In the genomic region with DNA sequence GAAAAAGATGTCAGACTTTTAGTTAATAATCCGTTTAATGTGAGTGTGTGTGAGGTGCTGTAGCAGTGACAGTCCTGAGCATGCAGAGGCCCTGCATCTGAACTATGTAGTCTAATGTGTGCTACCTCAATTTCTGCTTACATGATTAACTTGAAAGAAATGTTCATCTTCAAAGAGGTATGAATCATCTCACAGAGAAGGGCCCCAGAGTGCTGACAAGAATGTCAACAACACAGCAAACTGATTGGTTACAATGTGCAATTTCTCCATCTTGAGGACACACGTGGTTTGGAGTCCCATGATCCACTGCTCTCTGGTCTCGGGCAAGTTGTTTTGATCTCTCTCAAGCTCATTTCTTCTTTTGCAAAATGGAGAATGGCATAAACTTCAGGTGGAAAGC, we compare ENCODE assay signal across 1 cellular context.
TF ChIP-seq lines count a peak whose summit lies in the region.

No MANE protein-coding gene starts in this region.

TF ChIP-seq in HepG2, 621 proteins besides CTCF, POLR2A, EP300 and RAD21 (continued from another document and continues in another):
- TF ChIP-seq, protein P1, sequence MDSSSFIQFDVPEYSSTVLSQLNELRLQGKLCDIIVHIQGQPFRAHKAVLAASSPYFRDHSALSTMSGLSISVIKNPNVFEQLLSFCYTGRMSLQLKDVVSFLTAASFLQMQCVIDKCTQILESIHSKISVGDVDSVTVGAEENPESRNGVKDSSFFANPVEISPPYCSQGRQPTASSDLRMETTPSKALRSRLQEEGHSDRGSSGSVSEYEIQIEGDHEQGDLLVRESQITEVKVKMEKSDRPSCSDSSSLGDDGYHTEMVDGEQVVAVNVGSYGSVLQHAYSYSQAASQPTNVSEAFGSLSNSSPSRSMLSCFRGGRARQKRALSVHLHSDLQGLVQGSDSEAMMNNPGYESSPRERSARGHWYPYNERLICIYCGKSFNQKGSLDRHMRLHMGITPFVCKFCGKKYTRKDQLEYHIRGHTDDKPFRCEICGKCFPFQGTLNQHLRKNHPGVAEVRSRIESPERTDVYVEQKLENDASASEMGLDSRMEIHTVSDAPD (CRISPR knock-in tag; IDR thresholded peaks at IDR 0.05) = no peak
- TF ChIP-seq, protein P2, sequence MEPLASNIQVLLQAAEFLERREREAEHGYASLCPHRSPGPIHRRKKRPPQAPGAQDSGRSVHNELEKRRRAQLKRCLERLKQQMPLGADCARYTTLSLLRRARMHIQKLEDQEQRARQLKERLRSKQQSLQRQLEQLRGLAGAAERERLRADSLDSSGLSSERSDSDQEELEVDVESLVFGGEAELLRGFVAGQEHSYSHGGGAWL (CRISPR knock-in tag; IDR thresholded peaks at IDR 0.05) = no peak
- TF ChIP-seq, protein P3, sequence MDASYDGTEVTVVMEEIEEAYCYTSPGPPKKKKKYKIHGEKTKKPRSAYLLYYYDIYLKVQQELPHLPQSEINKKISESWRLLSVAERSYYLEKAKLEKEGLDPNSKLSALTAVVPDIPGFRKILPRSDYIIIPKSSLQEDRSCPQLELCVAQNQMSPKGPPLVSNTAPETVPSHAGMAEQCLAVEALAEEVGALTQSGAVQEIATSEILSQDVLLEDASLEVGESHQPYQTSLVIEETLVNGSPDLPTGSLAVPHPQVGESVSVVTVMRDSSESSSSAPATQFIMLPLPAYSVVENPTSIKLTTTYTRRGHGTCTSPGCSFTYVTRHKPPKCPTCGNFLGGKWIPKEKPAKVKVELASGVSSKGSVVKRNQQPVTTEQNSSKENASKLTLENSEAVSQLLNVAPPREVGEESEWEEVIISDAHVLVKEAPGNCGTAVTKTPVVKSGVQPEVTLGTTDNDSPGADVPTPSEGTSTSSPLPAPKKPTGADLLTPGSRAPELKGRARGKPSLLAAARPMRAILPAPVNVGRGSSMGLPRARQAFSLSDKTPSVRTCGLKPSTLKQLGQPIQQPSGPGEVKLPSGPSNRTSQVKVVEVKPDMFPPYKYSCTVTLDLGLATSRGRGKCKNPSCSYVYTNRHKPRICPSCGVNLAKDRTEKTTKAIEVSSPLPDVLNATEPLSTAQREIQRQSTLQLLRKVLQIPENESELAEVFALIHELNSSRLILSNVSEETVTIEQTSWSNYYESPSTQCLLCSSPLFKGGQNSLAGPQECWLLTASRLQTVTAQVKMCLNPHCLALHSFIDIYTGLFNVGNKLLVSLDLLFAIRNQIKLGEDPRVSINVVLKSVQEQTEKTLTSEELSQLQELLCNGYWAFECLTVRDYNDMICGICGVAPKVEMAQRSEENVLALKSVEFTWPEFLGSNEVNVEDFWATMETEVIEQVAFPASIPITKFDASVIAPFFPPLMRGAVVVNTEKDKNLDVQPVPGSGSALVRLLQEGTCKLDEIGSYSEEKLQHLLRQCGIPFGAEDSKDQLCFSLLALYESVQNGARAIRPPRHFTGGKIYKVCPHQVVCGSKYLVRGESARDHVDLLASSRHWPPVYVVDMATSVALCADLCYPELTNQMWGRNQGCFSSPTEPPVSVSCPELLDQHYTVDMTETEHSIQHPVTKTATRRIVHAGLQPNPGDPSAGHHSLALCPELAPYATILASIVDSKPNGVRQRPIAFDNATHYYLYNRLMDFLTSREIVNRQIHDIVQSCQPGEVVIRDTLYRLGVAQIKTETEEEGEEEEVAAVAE (CRISPR knock-in tag; IDR thresholded peaks at IDR 0.05; ENCODE audit: borderline replicate concordance) = peak; percentile 59; the same call in 1 of the 2 replicates
- TF ChIP-seq NFE2L1 (CRISPR knock-in tag; IDR thresholded peaks at IDR 0.05; ENCODE audit: borderline replicate concordance) (no peak), SOX13 (IDR thresholded peaks at IDR 0.05) (no peak), SOX13 (CRISPR knock-in tag; conservative IDR thresholded peaks at IDR 0.05 in 1 of 2, IDR thresholded peaks at IDR 0.05 in 1 of 2) (peak in 1 of 2 experiments; percentile 18; a peak in 1 of 4 replicates), FOXA1 (IDR thresholded peaks at IDR 0.05) (no peak), FOXA1 (CRISPR knock-in tag; IDR thresholded peaks at IDR 0.05) (peak; percentile 73), ZNF224 (CRISPR knock-in tag; IDR thresholded peaks at IDR 0.05) (no peak), TEAD3 (CRISPR knock-in tag; optimal IDR thresholded peaks at IDR 0.05; ENCODE audit: borderline replicate concordance) (peak; percentile 84), NR2F1 (CRISPR knock-in tag; IDR thresholded peaks at IDR 0.05) (no peak), SP4 (CRISPR knock-in tag; IDR thresholded peaks at IDR 0.05) (no peak), PAF1 (CRISPR knock-in tag; IDR thresholded peaks at IDR 0.05) (no peak), ZNF816 (CRISPR knock-in tag; IDR thresholded peaks at IDR 0.05; ENCODE audit: borderline replicate concordance) (no peak), ATF1 (CRISPR knock-in tag; IDR thresholded peaks at IDR 0.05) (peak; percentile 46; the same call in 1 of the 2 replicates), HHEX (CRISPR knock-in tag; IDR thresholded peaks at IDR 0.05) (0 out of 2 replicates have a peak, but pooled peaks have one; percentile 15), CEBPG (CRISPR knock-in tag; IDR thresholded peaks at IDR 0.05) (0 out of 2 replicates have a peak, but pooled peaks have one; percentile 16), SSRP1 (CRISPR knock-in tag; IDR thresholded peaks at IDR 0.05) (0 out of 2 replicates have a peak, but pooled peaks have one; percentile 49), NCOR1 (IDR thresholded peaks at IDR 0.05; ENCODE audit: borderline replicate concordance, low read length) (no peak), MAFK (conservative IDR thresholded peaks at IDR 0.05 in 1 of 2, IDR thresholded peaks at IDR 0.05 in 1 of 2; ENCODE audit: low read length in 2 of 2) (peak; percentile 49 to 63), JUN (CRISPR knock-in tag; IDR thresholded peaks at IDR 0.05) (peak; percentile 52; the same call in 1 of the 2 replicates), ZNF644 (CRISPR knock-in tag; IDR thresholded peaks at IDR 0.05; ENCODE audit: low read depth) (peak; percentile 78), FOXO1 (CRISPR knock-in tag; IDR thresholded peaks at IDR 0.05) (peak; percentile 38; the same call in 1 of the 2 replicates), KLF12 (CRISPR knock-in tag; IDR thresholded peaks at IDR 0.05; ENCODE audit: borderline replicate concordance) (no peak), FOXM1 (CRISPR knock-in tag; IDR thresholded peaks at IDR 0.05) (no peak)
- TF ChIP-seq, protein P4, sequence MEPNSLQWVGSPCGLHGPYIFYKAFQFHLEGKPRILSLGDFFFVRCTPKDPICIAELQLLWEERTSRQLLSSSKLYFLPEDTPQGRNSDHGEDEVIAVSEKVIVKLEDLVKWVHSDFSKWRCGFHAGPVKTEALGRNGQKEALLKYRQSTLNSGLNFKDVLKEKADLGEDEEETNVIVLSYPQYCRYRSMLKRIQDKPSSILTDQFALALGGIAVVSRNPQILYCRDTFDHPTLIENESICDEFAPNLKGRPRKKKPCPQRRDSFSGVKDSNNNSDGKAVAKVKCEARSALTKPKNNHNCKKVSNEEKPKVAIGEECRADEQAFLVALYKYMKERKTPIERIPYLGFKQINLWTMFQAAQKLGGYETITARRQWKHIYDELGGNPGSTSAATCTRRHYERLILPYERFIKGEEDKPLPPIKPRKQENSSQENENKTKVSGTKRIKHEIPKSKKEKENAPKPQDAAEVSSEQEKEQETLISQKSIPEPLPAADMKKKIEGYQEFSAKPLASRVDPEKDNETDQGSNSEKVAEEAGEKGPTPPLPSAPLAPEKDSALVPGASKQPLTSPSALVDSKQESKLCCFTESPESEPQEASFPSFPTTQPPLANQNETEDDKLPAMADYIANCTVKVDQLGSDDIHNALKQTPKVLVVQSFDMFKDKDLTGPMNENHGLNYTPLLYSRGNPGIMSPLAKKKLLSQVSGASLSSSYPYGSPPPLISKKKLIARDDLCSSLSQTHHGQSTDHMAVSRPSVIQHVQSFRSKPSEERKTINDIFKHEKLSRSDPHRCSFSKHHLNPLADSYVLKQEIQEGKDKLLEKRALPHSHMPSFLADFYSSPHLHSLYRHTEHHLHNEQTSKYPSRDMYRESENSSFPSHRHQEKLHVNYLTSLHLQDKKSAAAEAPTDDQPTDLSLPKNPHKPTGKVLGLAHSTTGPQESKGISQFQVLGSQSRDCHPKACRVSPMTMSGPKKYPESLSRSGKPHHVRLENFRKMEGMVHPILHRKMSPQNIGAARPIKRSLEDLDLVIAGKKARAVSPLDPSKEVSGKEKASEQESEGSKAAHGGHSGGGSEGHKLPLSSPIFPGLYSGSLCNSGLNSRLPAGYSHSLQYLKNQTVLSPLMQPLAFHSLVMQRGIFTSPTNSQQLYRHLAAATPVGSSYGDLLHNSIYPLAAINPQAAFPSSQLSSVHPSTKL (CRISPR knock-in tag; IDR thresholded peaks at IDR 0.05) = peak; percentile 92
- TF ChIP-seq, protein P5, sequence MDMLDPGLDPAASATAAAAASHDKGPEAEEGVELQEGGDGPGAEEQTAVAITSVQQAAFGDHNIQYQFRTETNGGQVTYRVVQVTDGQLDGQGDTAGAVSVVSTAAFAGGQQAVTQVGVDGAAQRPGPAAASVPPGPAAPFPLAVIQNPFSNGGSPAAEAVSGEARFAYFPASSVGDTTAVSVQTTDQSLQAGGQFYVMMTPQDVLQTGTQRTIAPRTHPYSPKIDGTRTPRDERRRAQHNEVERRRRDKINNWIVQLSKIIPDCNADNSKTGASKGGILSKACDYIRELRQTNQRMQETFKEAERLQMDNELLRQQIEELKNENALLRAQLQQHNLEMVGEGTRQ (IDR thresholded peaks at IDR 0.05; ENCODE audit: low read depth, low read length) = 0 out of 2 replicates have a peak, but pooled peaks have one; percentile 37
- TF ChIP-seq, protein P5 (CRISPR knock-in tag; IDR thresholded peaks at IDR 0.05; ENCODE audit: borderline replicate concordance) = no peak
- TF ChIP-seq, protein P6, sequence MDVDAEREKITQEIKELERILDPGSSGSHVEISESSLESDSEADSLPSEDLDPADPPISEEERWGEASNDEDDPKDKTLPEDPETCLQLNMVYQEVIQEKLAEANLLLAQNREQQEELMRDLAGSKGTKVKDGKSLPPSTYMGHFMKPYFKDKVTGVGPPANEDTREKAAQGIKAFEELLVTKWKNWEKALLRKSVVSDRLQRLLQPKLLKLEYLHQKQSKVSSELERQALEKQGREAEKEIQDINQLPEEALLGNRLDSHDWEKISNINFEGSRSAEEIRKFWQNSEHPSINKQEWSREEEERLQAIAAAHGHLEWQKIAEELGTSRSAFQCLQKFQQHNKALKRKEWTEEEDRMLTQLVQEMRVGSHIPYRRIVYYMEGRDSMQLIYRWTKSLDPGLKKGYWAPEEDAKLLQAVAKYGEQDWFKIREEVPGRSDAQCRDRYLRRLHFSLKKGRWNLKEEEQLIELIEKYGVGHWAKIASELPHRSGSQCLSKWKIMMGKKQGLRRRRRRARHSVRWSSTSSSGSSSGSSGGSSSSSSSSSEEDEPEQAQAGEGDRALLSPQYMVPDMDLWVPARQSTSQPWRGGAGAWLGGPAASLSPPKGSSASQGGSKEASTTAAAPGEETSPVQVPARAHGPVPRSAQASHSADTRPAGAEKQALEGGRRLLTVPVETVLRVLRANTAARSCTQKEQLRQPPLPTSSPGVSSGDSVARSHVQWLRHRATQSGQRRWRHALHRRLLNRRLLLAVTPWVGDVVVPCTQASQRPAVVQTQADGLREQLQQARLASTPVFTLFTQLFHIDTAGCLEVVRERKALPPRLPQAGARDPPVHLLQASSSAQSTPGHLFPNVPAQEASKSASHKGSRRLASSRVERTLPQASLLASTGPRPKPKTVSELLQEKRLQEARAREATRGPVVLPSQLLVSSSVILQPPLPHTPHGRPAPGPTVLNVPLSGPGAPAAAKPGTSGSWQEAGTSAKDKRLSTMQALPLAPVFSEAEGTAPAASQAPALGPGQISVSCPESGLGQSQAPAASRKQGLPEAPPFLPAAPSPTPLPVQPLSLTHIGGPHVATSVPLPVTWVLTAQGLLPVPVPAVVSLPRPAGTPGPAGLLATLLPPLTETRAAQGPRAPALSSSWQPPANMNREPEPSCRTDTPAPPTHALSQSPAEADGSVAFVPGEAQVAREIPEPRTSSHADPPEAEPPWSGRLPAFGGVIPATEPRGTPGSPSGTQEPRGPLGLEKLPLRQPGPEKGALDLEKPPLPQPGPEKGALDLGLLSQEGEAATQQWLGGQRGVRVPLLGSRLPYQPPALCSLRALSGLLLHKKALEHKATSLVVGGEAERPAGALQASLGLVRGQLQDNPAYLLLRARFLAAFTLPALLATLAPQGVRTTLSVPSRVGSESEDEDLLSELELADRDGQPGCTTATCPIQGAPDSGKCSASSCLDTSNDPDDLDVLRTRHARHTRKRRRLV (CRISPR knock-in tag; IDR thresholded peaks at IDR 0.05) = no peak
- TF ChIP-seq, protein P7, sequence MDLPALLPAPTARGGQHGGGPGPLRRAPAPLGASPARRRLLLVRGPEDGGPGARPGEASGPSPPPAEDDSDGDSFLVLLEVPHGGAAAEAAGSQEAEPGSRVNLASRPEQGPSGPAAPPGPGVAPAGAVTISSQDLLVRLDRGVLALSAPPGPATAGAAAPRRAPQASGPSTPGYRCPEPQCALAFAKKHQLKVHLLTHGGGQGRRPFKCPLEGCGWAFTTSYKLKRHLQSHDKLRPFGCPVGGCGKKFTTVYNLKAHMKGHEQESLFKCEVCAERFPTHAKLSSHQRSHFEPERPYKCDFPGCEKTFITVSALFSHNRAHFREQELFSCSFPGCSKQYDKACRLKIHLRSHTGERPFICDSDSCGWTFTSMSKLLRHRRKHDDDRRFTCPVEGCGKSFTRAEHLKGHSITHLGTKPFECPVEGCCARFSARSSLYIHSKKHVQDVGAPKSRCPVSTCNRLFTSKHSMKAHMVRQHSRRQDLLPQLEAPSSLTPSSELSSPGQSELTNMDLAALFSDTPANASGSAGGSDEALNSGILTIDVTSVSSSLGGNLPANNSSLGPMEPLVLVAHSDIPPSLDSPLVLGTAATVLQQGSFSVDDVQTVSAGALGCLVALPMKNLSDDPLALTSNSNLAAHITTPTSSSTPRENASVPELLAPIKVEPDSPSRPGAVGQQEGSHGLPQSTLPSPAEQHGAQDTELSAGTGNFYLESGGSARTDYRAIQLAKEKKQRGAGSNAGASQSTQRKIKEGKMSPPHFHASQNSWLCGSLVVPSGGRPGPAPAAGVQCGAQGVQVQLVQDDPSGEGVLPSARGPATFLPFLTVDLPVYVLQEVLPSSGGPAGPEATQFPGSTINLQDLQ (CRISPR knock-in tag; IDR thresholded peaks at IDR 0.05) = no peak
- TF ChIP-seq, protein P8, sequence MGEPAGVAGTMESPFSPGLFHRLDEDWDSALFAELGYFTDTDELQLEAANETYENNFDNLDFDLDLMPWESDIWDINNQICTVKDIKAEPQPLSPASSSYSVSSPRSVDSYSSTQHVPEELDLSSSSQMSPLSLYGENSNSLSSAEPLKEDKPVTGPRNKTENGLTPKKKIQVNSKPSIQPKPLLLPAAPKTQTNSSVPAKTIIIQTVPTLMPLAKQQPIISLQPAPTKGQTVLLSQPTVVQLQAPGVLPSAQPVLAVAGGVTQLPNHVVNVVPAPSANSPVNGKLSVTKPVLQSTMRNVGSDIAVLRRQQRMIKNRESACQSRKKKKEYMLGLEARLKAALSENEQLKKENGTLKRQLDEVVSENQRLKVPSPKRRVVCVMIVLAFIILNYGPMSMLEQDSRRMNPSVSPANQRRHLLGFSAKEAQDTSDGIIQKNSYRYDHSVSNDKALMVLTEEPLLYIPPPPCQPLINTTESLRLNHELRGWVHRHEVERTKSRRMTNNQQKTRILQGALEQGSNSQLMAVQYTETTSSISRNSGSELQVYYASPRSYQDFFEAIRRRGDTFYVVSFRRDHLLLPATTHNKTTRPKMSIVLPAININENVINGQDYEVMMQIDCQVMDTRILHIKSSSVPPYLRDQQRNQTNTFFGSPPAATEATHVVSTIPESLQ (CRISPR knock-in tag; conservative IDR thresholded peaks at IDR 0.05) = no peak
